Comparison of ENCODE assay signal across 11 cellular contexts in the genomic region with DNA sequence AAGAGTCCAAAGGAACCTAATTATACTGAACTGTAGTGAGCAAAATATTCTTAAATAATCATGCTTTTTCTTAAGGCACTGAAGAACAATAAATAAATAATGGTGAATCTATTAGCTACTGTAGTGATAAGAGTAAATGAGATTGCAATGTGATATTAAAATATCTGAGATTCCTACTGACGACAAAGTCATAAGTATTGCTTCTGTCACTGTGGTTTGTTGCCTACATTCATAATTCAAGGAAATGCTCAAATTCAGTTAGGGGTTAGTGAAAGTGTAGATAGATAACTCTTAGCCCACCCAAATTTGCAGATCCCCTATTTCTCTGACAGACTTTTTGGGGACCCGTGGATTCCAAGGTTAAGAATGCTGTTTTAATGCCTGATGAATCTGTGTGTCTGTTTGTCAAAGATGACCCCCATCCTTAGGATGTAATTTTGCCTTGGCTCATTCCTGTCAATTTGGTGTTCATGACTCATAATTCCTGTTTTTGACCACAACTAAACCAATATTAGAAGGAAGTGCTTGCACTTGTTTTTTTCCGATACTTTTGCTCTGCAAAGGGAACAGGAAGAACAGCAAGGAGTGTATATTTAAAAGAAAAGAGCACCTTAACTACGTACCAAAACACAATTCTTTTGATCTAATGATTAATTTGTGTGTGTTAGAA.
DNase-seq lines count a peak whose midpoint lies in the region; ATAC-seq, FAIRE-seq and TF ChIP-seq lines count a peak whose summit lies in the region.
"Had no signal": no experiment of that assay in that cellular context is flagged by ENCODE, and none has a peak within 500 bp of the region (broad histone marks: within the 10 kb centered on the region; RNA-seq: fewer than 3 reads in every experiment).

No MANE protein-coding gene starts in this region.

- no peak overlapping the region for H2BK15ac ChIP-seq in mesenchymal stem cell (ENCODE audit: low read depth, poor library complexity, severe bottlenecking)

- intact Hi-C loops in heart right ventricle (cut with DNase I) = loop anchor here in 3 of 10 donors (5.0 kb wide), 1 partner anchor 85 kb away; a partner anchor contains a TSS
- intact Hi-C loops in mammary epithelial cell (cut with micrococcal nuclease) = no loop called here

- H3K36me3 ChIP-seq in heart right ventricle (no peaks in the 10 kb centered on the region), right atrium auricular region (no peaks in the 10 kb centered on the region), mammary epithelial cell (ENCODE audit: insufficient read depth, low read length) (no peaks in the 10 kb centered on the region), mesenchymal stem cell (ENCODE audit: control insufficient read depth in 1 of 2, insufficient read depth in 2 of 2, low read depth in 1 of 2, low read length in 2 of 2) (no peaks in the 10 kb centered on the region), tibial nerve (no peaks in the 10 kb centered on the region)
- H3K36me3 ChIP-seq: SJCRH30 had no signal

- no TSS peak for BruUV-seq in mammary epithelial cell (replicated peaks; lab: Mats Ljungman, UMichigan)

- H4K20me1 ChIP-seq in mammary epithelial cell (ENCODE audit: insufficient read depth, low read length) = no peaks in the 10 kb centered on the region

- no peak for TF ChIP-seq POLR2A in tibial nerve (IDR thresholded peaks at IDR 0.05)

- TF ChIP-seq EP300 in tibial nerve (IDR thresholded peaks at IDR 0.05) = no peak

- H3K4me2 ChIP-seq in mammary epithelial cell (ENCODE audit: insufficient read depth, low read depth, low read length) = peak overlapping the region; percentile 8
- H3K4me2 ChIP-seq in mesenchymal stem cell (ENCODE audit: low read length, poor library complexity, severe bottlenecking) = no peak overlapping the region

- no peak overlapping the region for H2BK12ac ChIP-seq in mesenchymal stem cell (ENCODE audit: low read length in 2 of 2)

- dilution Hi-C loops in mammary epithelial cell (cut with HindIII; ENCODE audit: low sequenced_read_pairs) = no loop called here

- H3K23ac ChIP-seq in mesenchymal stem cell (ENCODE audit: low read length in 2 of 2) = no peak overlapping the region

- peaks cover 10% of the 10 kb centered on the region for H3K79me1 ChIP-seq in mesenchymal stem cell (replicated peaks; ENCODE audit: low read length, poor library complexity, severe bottlenecking)

- H3K4ac ChIP-seq in mesenchymal stem cell (ENCODE audit: low read depth in 1 of 2, low read length in 2 of 2) = no peak overlapping the region

- CTCF ChIA-PET in mammary epithelial cell (lab: Charles Lee; ENCODE audit: low non-redundant PET) = no interaction called here

- no peak overlapping the region for H2AFZ ChIP-seq in mammary epithelial cell (ENCODE audit: low read depth, low read length)
- H2AFZ ChIP-seq in mesenchymal stem cell (ENCODE audit: low read depth, low read length) = no peak overlapping the region

- no peak overlapping the region for H3K18ac ChIP-seq in mesenchymal stem cell (ENCODE audit: low read depth in 1 of 2, low read length in 2 of 2)

- in situ Hi-C loops in mammary epithelial cell (cut with MboI; ENCODE audit: low sequenced_read_pairs in 2 of 2) = no loop called here

- H3K9ac ChIP-seq in mammary epithelial cell (ENCODE audit: insufficient read depth, low read length) (no peak overlapping the region), mesenchymal stem cell (ENCODE audit: low read length) (peak overlapping the region; percentile 15)

- ATAC-seq in heart right ventricle (no peak), HG03442 (IDR thresholded peaks at IDR 0.05; ENCODE audit: unreplicated experiment) (no peak)

- WGBS in heart right ventricle, 2 donors = 59 to 61% methylated on average over 4 of the region's 4 CpGs
- 78% methylated on average over 4 of the region's 4 CpGs for WGBS in mammary epithelial cell (ENCODE audit: low coverage, missing lambda C conversion rate)
- WGBS in mesenchymal stem cell = 33% methylated on average over 1 of the region's 4 CpGs
- WGBS in tibial nerve, 2 donors = 81 to 83% methylated on average over 4 of the region's 4 CpGs

- FAIRE-seq in urothelium cell line (lab: Jason Lieb, UNC) = peak; percentile 40

- H4K8ac ChIP-seq in mesenchymal stem cell (ENCODE audit: low read length) = no peak overlapping the region

- no peak overlapping the region for H2BK5ac ChIP-seq in mesenchymal stem cell (ENCODE audit: low read depth, low read length, poor library complexity, severe bottlenecking)

- no peak overlapping the region for H2AK5ac ChIP-seq in mesenchymal stem cell (ENCODE audit: low read length, severe bottlenecking)

- H3K27ac ChIP-seq in heart right ventricle = peak overlapping the region in 9 of 10 donors; percentile 28 to 86 (median 70)
- peak overlapping the region in 1 of 2 donors; percentile 73 for H3K27ac ChIP-seq in right atrium auricular region
- H3K27ac ChIP-seq in mammary epithelial cell (ENCODE audit: insufficient read depth, low read depth, low read length) = no peak overlapping the region
- H3K27ac ChIP-seq in mesenchymal stem cell (ENCODE audit: low read length, poor library complexity, severe bottlenecking) = no peak overlapping the region
- H3K27ac ChIP-seq in tibial nerve = peak overlapping the region in 1 of 4 donors; percentile 71
- H3K27ac ChIP-seq: SJCRH30 had no signal

- DNase-seq in heart right ventricle (no peak), right atrium auricular region (ENCODE audit: low spot score) (no peak), mammary epithelial cell (no peak), mesenchymal stem cell (peak; percentile 34), urothelium cell line (ENCODE audit: low spot score) (no peak), NCI-H748 treated with DMSO at 0.1 percent for 48 hours (lab: John Stamatoyannopoulos, UW) (no peak), tibial nerve (ENCODE audit: low spot score in 2 of 2) (no peak)
- DNase-seq: activated CD4-positive, alpha-beta memory T cell treated with anti-CD3 and anti-CD28 coated beads, Interleukin-2, amount 10 ng/mL, durations not matched to agents 7 days and 5 days; activated naive CD8-positive, alpha-beta T cell treated with anti-CD3 and anti-CD28 coated beads, Interleukin-2, amount 10 ng/mL, durations not matched to agents 7 days and 5 days; SJCRH30 had no signal

- H3K4me3 ChIP-seq in heart right ventricle = no peak overlapping the region
- H3K4me3 ChIP-seq in right atrium auricular region = no peak overlapping the region
- H3K4me3 ChIP-seq in mammary epithelial cell (replicated peaks in 1 of 3; ENCODE audit: insufficient read depth in 1 of 3, low read depth in 2 of 3, low read length in 3 of 3) = no peak overlapping the region
- no peak overlapping the region for H3K4me3 ChIP-seq in mesenchymal stem cell (ENCODE audit: insufficient read depth in 1 of 2, low read depth in 1 of 2, low read length in 2 of 2)
- no peak overlapping the region for H3K4me3 ChIP-seq in tibial nerve
- H3K4me3 ChIP-seq: SJCRH30 had no signal

- peaks cover 13 to 80% (median 66%) of the 10 kb centered on the region in 9 donors for H3K4me1 ChIP-seq in heart right ventricle
- H3K4me1 ChIP-seq in right atrium auricular region = peaks cover 0 to 59% of the 10 kb centered on the region in 2 donors
- peaks cover 19% of the 10 kb centered on the region for H3K4me1 ChIP-seq in mammary epithelial cell (ENCODE audit: insufficient read depth, low read length)
- peaks cover 14% of the 10 kb centered on the region for H3K4me1 ChIP-seq in mesenchymal stem cell (ENCODE audit: control insufficient read depth, insufficient read depth, low read depth, low read length)
- peaks cover 0 to 20% (median 3%) of the 10 kb centered on the region in 4 donors for H3K4me1 ChIP-seq in tibial nerve

- no peak overlapping the region for H3K14ac ChIP-seq in mesenchymal stem cell (ENCODE audit: low read length in 2 of 2)

- TF ChIP-seq CTCF in heart right ventricle (IDR thresholded peaks at IDR 0.05) = no peak
- no peak for TF ChIP-seq CTCF in right atrium auricular region (IDR thresholded peaks at IDR 0.05)
- TF ChIP-seq CTCF in mammary epithelial cell (conservative IDR thresholded peaks at IDR 0.05 in 1 of 2, IDR thresholded peaks at IDR 0.05 in 1 of 2; ENCODE audit: extremely low read depth in 1 of 2, insufficient read depth in 1 of 2, low read depth in 1 of 2, low read length in 2 of 2) = no peak
- TF ChIP-seq CTCF in tibial nerve (IDR thresholded peaks at IDR 0.05) = no peak

- H3K79me2 ChIP-seq in mammary epithelial cell (ENCODE audit: insufficient read depth, low read length) = no peaks in the 10 kb centered on the region

- no peak overlapping the region for H4K91ac ChIP-seq in mesenchymal stem cell (ENCODE audit: low read length)

- no peak overlapping the region for H2BK120ac ChIP-seq in mesenchymal stem cell (ENCODE audit: low read depth, low read length)

- H3K9me3 ChIP-seq in heart right ventricle (no peaks in the 10 kb centered on the region), right atrium auricular region (no peaks in the 10 kb centered on the region), mammary epithelial cell (replicated peaks; ENCODE audit: insufficient read depth, low read length) (no peaks in the 10 kb centered on the region), mesenchymal stem cell (ENCODE audit: control insufficient read depth, low read length) (no peaks in the 10 kb centered on the region), tibial nerve (no peaks in the 10 kb centered on the region)
- H3K9me3 ChIP-seq: SJCRH30 had no signal

- H3K27me3 ChIP-seq in heart right ventricle = no peaks in the 10 kb centered on the region
- H3K27me3 ChIP-seq in right atrium auricular region = no peaks in the 10 kb centered on the region
- no peaks in the 10 kb centered on the region for H3K27me3 ChIP-seq in mammary epithelial cell (ENCODE audit: insufficient read depth, low read length)
- no peaks in the 10 kb centered on the region for H3K27me3 ChIP-seq in mesenchymal stem cell (ENCODE audit: control insufficient read depth in 1 of 2, insufficient read depth in 1 of 2, low read length in 2 of 2)
- H3K27me3 ChIP-seq in tibial nerve = no peaks in the 10 kb centered on the region
- H3K27me3 ChIP-seq: SJCRH30 had no signal

Comparison
In these comparisons a context has a peak if more than half of its experiments do, and no peak if none do; other contexts are left out.
1. H3K27ac ChIP-seq: peak in heart right ventricle (9 of 10); none in mammary epithelial cell (single experiment) and mesenchymal stem cell (single experiment).